In genomic region chr17:29954405-29954804, GRCh38 we compare ENCODE assay signal across 28 cellular contexts. TPM values are rescaled to one million over a fixed set of nuclear protein-coding genes. Genes with fewer than 3 reads are reported as not detected.
DNase-seq lines count a peak whose midpoint lies in the region; ATAC-seq and TF ChIP-seq lines count a peak whose summit lies in the region.
"Had no signal": no experiment of that assay in that cellular context is flagged by ENCODE, and none has a peak within 500 bp of the region (broad histone marks: within the 10 kb centered on the region; RNA-seq: fewer than 3 reads in every experiment).

No MANE protein-coding gene starts in this region.

- peaks cover 12 to 14% (median 12%) of the 10 kb centered on the region in 3 experiments for H3K36me3 Mint-ChIP-seq in H9 (ENCODE audit: insufficient read depth in 1 of 3, low read depth in 3 of 3)
- H3K36me3 Mint-ChIP-seq: stimulated activated effector memory CD8-positive, alpha-beta T cell treated with anti-CD3 and anti-CD28 coated beads, Interleukin-12 subunit alpha, Interleukin-12 subunit beta, amount 100 ng/mL, for 72 hours had no signal

- H3K27me3 ChIP-seq in H9 (ENCODE audit: insufficient read depth, low read length) (no peaks in the 10 kb centered on the region), foreskin keratinocyte (no peaks in the 10 kb centered on the region)
- H3K27me3 ChIP-seq: colonic mucosa, SJSA1 had no signal

- no peaks in the 10 kb centered on the region for H3K9me3 ChIP-seq in H9 (ENCODE audit: control insufficient read depth, low read depth, low read length)
- H3K9me3 ChIP-seq: colonic mucosa had no signal

- peaks cover 2% of the 10 kb centered on the region for H3K27me3 Mint-ChIP-seq in H9 (ENCODE audit: low read depth)
- H3K27me3 Mint-ChIP-seq: activated CD4-positive, alpha-beta T cell treated with anti-CD3 and anti-CD28 coated beads, Interleukin-2, amount 10 ng/mL, durations not matched to agents 7 days and 5 days; activated naive CD8-positive, alpha-beta T cell treated with anti-CD3 and anti-CD28 coated beads, Interleukin-2, amount 10 ng/mL, durations not matched to agents 7 days and 5 days; CD4-positive, alpha-beta T cell; naive thymus-derived CD4-positive, alpha-beta T cell had no signal

- H2AFZ ChIP-seq in H9 (ENCODE audit: low read length), result no peak overlapping the region

- no peak overlapping the region for H3K18ac ChIP-seq in H9 (ENCODE audit: insufficient read length, low read depth, low read length)

- no peaks in the 10 kb centered on the region for H3K79me1 ChIP-seq in H9 (ENCODE audit: insufficient read depth, low read depth, low read length, poor library complexity, severe bottlenecking)

- no peak overlapping the region for H3K9ac ChIP-seq in H9 (ENCODE audit: extremely low read depth, insufficient read length, low read length)

- H4K91ac ChIP-seq in H9 (ENCODE audit: insufficient read length, low read depth, low read length), result no peak overlapping the region

- H3K9me3 Mint-ChIP-seq in H9, result peaks cover 24 to 32% of the 10 kb centered on the region in 2 experiments
- H3K9me3 Mint-ChIP-seq: stimulated activated effector memory CD8-positive, alpha-beta T cell treated with anti-CD3 and anti-CD28 coated beads, Interleukin-12 subunit alpha, Interleukin-12 subunit beta, amount 100 ng/mL, for 72 hours had no signal

- no peak overlapping the region for H2BK5ac ChIP-seq in H9 (ENCODE audit: insufficient read length, low read length)

- no peak overlapping the region for H3K14ac ChIP-seq in H9 (ENCODE audit: insufficient read depth, low read length)

- no peak overlapping the region for H3K4me2 ChIP-seq in H9 (ENCODE audit: insufficient read depth, insufficient read length, low read length)
- H3K4me2 ChIP-seq: A549 had no signal

- no peaks in the 10 kb centered on the region for H3K79me2 ChIP-seq in H9 (ENCODE audit: insufficient read depth, low read length)

- in situ Hi-C loops in ACHN (cut with HindIII; ENCODE audit: low pct_ligation_motif_present, low pct_unique_long_range_greater_than_20kb, low sequenced_read_pairs), result no loop called here

- H3K27ac Mint-ChIP-seq in H9, result no peak overlapping the region
- H3K27ac Mint-ChIP-seq: activated CD4-positive, alpha-beta T cell treated with anti-CD3 and anti-CD28 coated beads, Interleukin-2, amount 10 ng/mL, durations not matched to agents 7 days and 5 days; activated naive CD8-positive, alpha-beta T cell treated with anti-CD3 and anti-CD28 coated beads, Interleukin-2, amount 10 ng/mL, durations not matched to agents 7 days and 5 days; brain; CD4-positive, alpha-beta T cell; naive thymus-derived CD4-positive, alpha-beta T cell; stimulated activated effector memory CD8-positive, alpha-beta T cell treated with anti-CD3 and anti-CD28 coated beads, Interleukin-12 subunit alpha, Interleukin-12 subunit beta, amount 100 ng/mL, for 72 hours had no signal

- H2BK20ac ChIP-seq in H9 (ENCODE audit: low read depth, low read length, poor library complexity, severe bottlenecking), result no peak overlapping the region

- H2BK12ac ChIP-seq in H9 (ENCODE audit: insufficient read length, low read depth, low read length), result no peak overlapping the region

- no peak for ATAC-seq in foreskin keratinocyte
- no peak for ATAC-seq in GM18907 (IDR thresholded peaks at IDR 0.05; ENCODE audit: unreplicated experiment)
- ATAC-seq: A549; left colon; naive thymus-derived CD4-positive, alpha-beta T cell; stimulated activated effector memory CD8-positive, alpha-beta T cell treated with anti-CD3 and anti-CD28 coated beads, Interleukin-12 subunit alpha, Interleukin-12 subunit beta, amount 100 ng/mL, for 72 hours had no signal

- TF ChIP-seq CTCF in H9 (conservative IDR thresholded peaks at IDR 0.05) (peak; percentile 25; the same call in 1 of the 3 replicates), VCaP (conservative IDR thresholded peaks at IDR 0.05) (0 out of 2 replicates have a peak, but pooled peaks have one; percentile 9), foreskin keratinocyte (conservative IDR thresholded peaks at IDR 0.05) (peak; percentile 22)

- peaks cover 2% of the 10 kb centered on the region in 2 experiments; a peak in 3 of 4 replicates for H3K4me1 Mint-ChIP-seq in H9
- H3K4me1 Mint-ChIP-seq: activated CD4-positive, alpha-beta T cell treated with anti-CD3 and anti-CD28 coated beads, Interleukin-2, amount 10 ng/mL, durations not matched to agents 7 days and 5 days; activated naive CD8-positive, alpha-beta T cell treated with anti-CD3 and anti-CD28 coated beads, Interleukin-2, amount 10 ng/mL, durations not matched to agents 7 days and 5 days; stimulated activated effector memory CD8-positive, alpha-beta T cell treated with anti-CD3 and anti-CD28 coated beads, Interleukin-12 subunit alpha, Interleukin-12 subunit beta, amount 100 ng/mL, for 72 hours had no signal

- H3K56ac ChIP-seq in H9 (ENCODE audit: insufficient read length, low read depth, low read length), result no peak overlapping the region

- H3K23ac ChIP-seq in H9 (ENCODE audit: insufficient read length, low read depth, low read length), result no peak overlapping the region

- no peak overlapping the region for H3K4ac ChIP-seq in H9 (ENCODE audit: low read depth, low read length)

- H3K4me3 Mint-ChIP-seq in H9, result no peak overlapping the region
- H3K4me3 Mint-ChIP-seq: activated CD4-positive, alpha-beta T cell treated with anti-CD3 and anti-CD28 coated beads, Interleukin-2, amount 10 ng/mL, durations not matched to agents 7 days and 5 days; activated naive CD8-positive, alpha-beta T cell treated with anti-CD3 and anti-CD28 coated beads, Interleukin-2, amount 10 ng/mL, durations not matched to agents 7 days and 5 days; brain; CD4-positive, alpha-beta T cell; naive thymus-derived CD4-positive, alpha-beta T cell; stimulated activated effector memory CD8-positive, alpha-beta T cell treated with anti-CD3 and anti-CD28 coated beads, Interleukin-12 subunit alpha, Interleukin-12 subunit beta, amount 100 ng/mL, for 72 hours had no signal

- no peaks in the 10 kb centered on the region for H4K20me1 ChIP-seq in H9 (ENCODE audit: control insufficient read depth, insufficient read depth, insufficient read length)

- no peak overlapping the region for H3T11ph ChIP-seq in H9 (ENCODE audit: low read length)

- no peak overlapping the region for H3K27ac ChIP-seq in H9 (ENCODE audit: insufficient read length, low read depth, low read length)
- no peak overlapping the region for H3K27ac ChIP-seq in VCaP
- H3K27ac ChIP-seq in foreskin keratinocyte, result no peak overlapping the region
- H3K27ac ChIP-seq: A549, colonic mucosa, SJSA1 had no signal

- H4K8ac ChIP-seq in H9 (replicated peaks; ENCODE audit: insufficient read length, low read depth, low read length), result no peak overlapping the region

- H2BK120ac ChIP-seq in H9 (ENCODE audit: low read depth, low read length, poor library complexity, severe bottlenecking), result no peak overlapping the region

- H4K5ac ChIP-seq in H9 (ENCODE audit: insufficient read length, low read depth, low read length), result no peak overlapping the region

- DNase-seq in NCI-H82 (lab: John Stamatoyannopoulos, UW) (peak; percentile 18), NCI-H82 treated with DMSO at 0.1 percent for 48 hours (lab: John Stamatoyannopoulos, UW; ENCODE audit: unreplicated experiment) (no peak), H9 (no peak), foreskin keratinocyte (no peak), ACHN (no peak), HuH-7 (ENCODE audit: low spot score) (no peak)
- DNase-seq: activated CD4-positive, alpha-beta T cell treated with anti-CD3 and anti-CD28 coated beads, Interleukin-2, amount 10 ng/mL, durations not matched to agents 7 days and 5 days; activated CD8-positive, alpha-beta memory T cell treated with anti-CD3 and anti-CD28 coated beads, Interleukin-2, amount 50 U/mL, for 4 hours; activated naive CD8-positive, alpha-beta T cell treated with anti-CD3 and anti-CD28 coated beads, Interleukin-2, amount 10 ng/mL, durations not matched to agents 7 days and 5 days; CD4-positive, alpha-beta T cell; colonic mucosa; HCEC 1CT; head of caudate nucleus; Kasumi-1; left colon; naive thymus-derived CD4-positive, alpha-beta T cell; NCI-H1105; NCI-H2029 treated with DMSO at 0.1 percent for 48 hours; NCI-H446 treated with DMSO at 0.1 percent for 48 hours; NK-92 treated with Interleukin-12 subunit alpha and Interleukin-12 subunit beta, amount 100 ng/mL, for 24 hours; small intestine; stimulated activated CD4-positive, alpha-beta T cell treated with anti-CD3 and anti-CD28 coated beads, Interleukin-2, amount 100 ng/mL, for 24 hours had no signal

- H3K4me1 ChIP-seq in H9 (ENCODE audit: insufficient read depth, low read length), result no peaks in the 10 kb centered on the region
- H3K4me1 ChIP-seq in foreskin keratinocyte, result peaks cover under 1% of the 10 kb centered on the region
- H3K4me1 ChIP-seq: colonic mucosa, SJSA1 had no signal

- H2BK15ac ChIP-seq in H9 (ENCODE audit: low read depth, low read length), result no peak overlapping the region

- WGBS in H9 (ENCODE audit: extremely low coverage, insufficient read length, low lambda C conversion rate), result no CpG with 5 or more reads among the region's 4 CpGs

- H3K23me2 ChIP-seq in H9 (ENCODE audit: insufficient read length, low read depth, low read length, poor library complexity, severe bottlenecking), result no peaks in the 10 kb centered on the region

- no peak overlapping the region for H2AK5ac ChIP-seq in H9 (ENCODE audit: insufficient read length, low read length)

RNA-seq across cellular contexts. Expression of gene EFCAB5, which starts 13.0 kb away (rescaled TPM):
- total RNA-seq in H9 (2021) (not detected in 2 replicates), foreskin keratinocyte (0.28 and 0.41 TPM in 2 replicates)
- polyA plus RNA-seq in foreskin keratinocyte, result 0.07 and 0.18 TPM in 2 replicates

RNA-seq across cellular contexts. Expression of gene SSH2, which starts 24.4 kb away (rescaled TPM):
- total RNA-seq in H9 (2021) (11.8 and 14.6 TPM in 2 replicates), foreskin keratinocyte (23.6 and 25.2 TPM in 2 replicates)
- polyA plus RNA-seq in foreskin keratinocyte, result 21.3 and 23.2 TPM in 2 replicates
